In the genomic region with DNA sequence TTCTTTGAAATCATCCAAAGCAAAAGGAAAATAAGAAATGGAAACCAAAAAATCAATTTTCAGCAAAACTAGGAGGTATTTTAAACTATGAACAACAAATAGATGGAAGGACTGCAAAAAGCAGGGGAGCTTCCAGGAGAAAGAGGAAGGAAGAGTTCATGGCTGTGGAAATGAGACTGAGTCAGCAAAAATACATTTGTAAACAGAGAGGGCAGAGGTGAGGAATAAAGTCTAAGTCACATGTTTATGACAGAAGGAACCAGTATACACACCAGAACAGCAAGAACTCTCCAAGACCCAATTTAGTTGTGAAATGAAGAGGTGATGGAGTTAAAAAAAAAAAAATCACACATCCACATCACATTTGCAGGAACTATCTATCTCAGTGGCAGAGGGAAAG, we compare ENCODE assay signal across 25 cellular contexts.
DNase-seq lines count a peak whose midpoint lies in the region; ATAC-seq and TF ChIP-seq lines count a peak whose summit lies in the region.
"Had no signal": no experiment of that assay in that cellular context is flagged by ENCODE, and none has a peak within 500 bp of the region (broad histone marks: within the 10 kb centered on the region; RNA-seq: fewer than 3 reads in every experiment).

No MANE protein-coding gene starts in this region.

- H3K9me3 ChIP-seq in neutrophil, result no peaks in the 10 kb centered on the region
- H3K9me3 ChIP-seq: body of pancreas, colonic mucosa, vagina had no signal

- no peaks in the 10 kb centered on the region for H3K27me3 ChIP-seq in neutrophil
- H3K27me3 ChIP-seq: body of pancreas, colonic mucosa, hepatocyte, vagina had no signal

- POLR2A ChIA-PET in activated CD8-positive, alpha-beta T cell treated with anti-CD3 and anti-CD28 coated beads, Interleukin-2, amount 10 ng/mL, durations not matched to agents 7 days and 5 days (lab: Charles Lee), result interaction anchor here (0.7 to 0.8 kb wide), 2 partner anchors 13 to 1639 kb away, joined by 3 to 7 read pairs; no protein-coding TSS in a partner anchor
- POLR2A ChIA-PET in activated CD8-positive, alpha-beta T cell treated with anti-CD3 and anti-CD28 coated beads for 36 hours (lab: Charles Lee), result no interaction called here

- ATAC-seq in activated CD8-positive, alpha-beta T cell treated with anti-CD3 and anti-CD28 coated beads, Interleukin-2, amount 10 ng/mL, durations not matched to agents 7 days and 5 days, result no peak
- no peak for ATAC-seq in activated CD8-positive, alpha-beta T cell treated with anti-CD3 and anti-CD28 coated beads for 36 hours
- ATAC-seq in GM18511 (IDR thresholded peaks at IDR 0.05; ENCODE audit: unreplicated experiment), result no peak
- ATAC-seq: activated CD4-positive, alpha-beta T cell treated with anti-CD3 and anti-CD28 coated beads for 36 hours; body of pancreas; Panc1 had no signal

- H3K4me3 ChIP-seq in fibroblast of mammary gland (ENCODE audit: control insufficient read depth, low read depth, low read length), result no peak overlapping the region
- H3K4me3 ChIP-seq in neutrophil (ENCODE audit: low read depth in 1 of 2, low read length in 1 of 2), result peak overlapping the region in 1 of 2 experiments; percentile 33
- H3K4me3 ChIP-seq: body of pancreas, colonic mucosa, hepatocyte, vagina had no signal

- CTCF ChIA-PET in activated CD8-positive, alpha-beta T cell treated with anti-CD3 and anti-CD28 coated beads, Interleukin-2, amount 10 ng/mL, durations not matched to agents 7 days and 5 days (lab: Charles Lee), result interaction anchor here (1.1 to 1.4 kb wide), 2 partner anchors 9 to 13 kb away, joined by 4 to 5 read pairs; no protein-coding TSS in a partner anchor
- CTCF ChIA-PET in activated CD8-positive, alpha-beta T cell treated with anti-CD3 and anti-CD28 coated beads for 36 hours (lab: Charles Lee), result interaction anchor here (1.6 kb wide), 1 partner anchor 11 kb away, joined by 3 read pairs; no protein-coding TSS in a partner anchor

- peak overlapping the region; percentile 12 for H3K27ac Mint-ChIP-seq in activated CD8-positive, alpha-beta T cell treated with anti-CD3 and anti-CD28 coated beads, Interleukin-2, amount 10 ng/mL, durations not matched to agents 7 days and 5 days
- no peak overlapping the region for H3K27ac Mint-ChIP-seq in activated CD8-positive, alpha-beta T cell treated with anti-CD3 and anti-CD28 coated beads for 36 hours
- H3K27ac Mint-ChIP-seq: activated CD4-positive, alpha-beta T cell treated with anti-CD3 and anti-CD28 coated beads for 36 hours; activated naive CD8-positive, alpha-beta T cell treated with anti-CD3 and anti-CD28 coated beads, Interleukin-2, amount 10 ng/mL, durations not matched to agents 7 days and 5 days; activated T-helper 2 cell treated with anti-CD3 and anti-CD28 coated beads, Interferon-gamma antibody, Interleukin-2, Interleukin-4, amounts not matched to agents 10 μg/mL and 5 μg/mL and 100 μg/mL, durations not matched to agents 14 hours and 24 hours and 36 hours; B cell; HFFc6; memory B cell had no signal

- DNase-seq in activated CD8-positive, alpha-beta T cell treated with anti-CD3 and anti-CD28 coated beads, Interleukin-2, amount 10 ng/mL, durations not matched to agents 7 days and 5 days, result no peak
- no peak for DNase-seq in activated CD8-positive, alpha-beta T cell treated with anti-CD3 and anti-CD28 coated beads for 36 hours
- DNase-seq in NOMO-1 treated with dmso at 0.1 percent for 144 hours (lab: John Stamatoyannopoulos, UW; ENCODE audit: unreplicated experiment) (peak; percentile 31), fibroblast of mammary gland (ENCODE audit: low read depth) (peak; percentile 26), inferior parietal cortex (ENCODE audit: extremely low spot score) (no peak), NCI-H748 (lab: John Stamatoyannopoulos, UW; ENCODE audit: unreplicated experiment) (no peak)
- DNase-seq: 8988T; activated CD4-positive, alpha-beta T cell treated with anti-CD3 and anti-CD28 coated beads for 36 hours; activated naive CD8-positive, alpha-beta T cell treated with anti-CD3 and anti-CD28 coated beads, Interleukin-2, amount 10 ng/mL, durations not matched to agents 7 days and 5 days; body of pancreas; colonic mucosa; HFFc6; naive B cell; NCI-H748 treated with DMSO at 0.1 percent for 48 hours; right cardiac atrium; stimulated activated CD4-positive, alpha-beta T cell treated with anti-CD3 and anti-CD28 coated beads, Interleukin-15, amount 100 ng/mL, for 24 hours; substantia nigra had no signal

- H3K4me3 Mint-ChIP-seq in activated CD8-positive, alpha-beta T cell treated with anti-CD3 and anti-CD28 coated beads, Interleukin-2, amount 10 ng/mL, durations not matched to agents 7 days and 5 days, result no peak overlapping the region
- H3K4me3 Mint-ChIP-seq in activated CD8-positive, alpha-beta T cell treated with anti-CD3 and anti-CD28 coated beads for 36 hours, result no peak overlapping the region
- H3K4me3 Mint-ChIP-seq: activated CD4-positive, alpha-beta T cell treated with anti-CD3 and anti-CD28 coated beads for 36 hours; activated naive CD8-positive, alpha-beta T cell treated with anti-CD3 and anti-CD28 coated beads, Interleukin-2, amount 10 ng/mL, durations not matched to agents 7 days and 5 days; B cell; HFFc6; memory B cell; naive B cell had no signal

- H3K36me3 Mint-ChIP-seq in activated CD8-positive, alpha-beta T cell treated with anti-CD3 and anti-CD28 coated beads, Interleukin-2, amount 10 ng/mL, durations not matched to agents 7 days and 5 days (ENCODE audit: low read depth), result peaks cover 34% of the 10 kb centered on the region
- H3K36me3 Mint-ChIP-seq in activated CD8-positive, alpha-beta T cell treated with anti-CD3 and anti-CD28 coated beads for 36 hours (ENCODE audit: low read depth), result peaks cover 31% of the 10 kb centered on the region

- no peaks in the 10 kb centered on the region for H3K36me3 ChIP-seq in neutrophil
- H3K36me3 ChIP-seq: colonic mucosa, vagina had no signal

- peak overlapping the region; percentile 87 for H3K27ac ChIP-seq in neutrophil
- H3K27ac ChIP-seq: body of pancreas, colonic mucosa, hepatocyte, vagina had no signal

- peaks cover 44 to 50% of the 10 kb centered on the region in 2 experiments for H3K4me1 ChIP-seq in neutrophil (ENCODE audit: control insufficient read depth in 1 of 2, insufficient read depth in 1 of 2, low read depth in 1 of 2, low read length in 1 of 2)
- H3K4me1 ChIP-seq: body of pancreas, colonic mucosa, vagina had no signal

- H3K27me3 Mint-ChIP-seq in activated CD8-positive, alpha-beta T cell treated with anti-CD3 and anti-CD28 coated beads, Interleukin-2, amount 10 ng/mL, durations not matched to agents 7 days and 5 days (ENCODE audit: low read depth), result no peaks in the 10 kb centered on the region
- H3K27me3 Mint-ChIP-seq in activated CD8-positive, alpha-beta T cell treated with anti-CD3 and anti-CD28 coated beads for 36 hours, result no peaks in the 10 kb centered on the region
- H3K27me3 Mint-ChIP-seq: activated CD4-positive, alpha-beta T cell treated with anti-CD3 and anti-CD28 coated beads for 36 hours; activated naive CD8-positive, alpha-beta T cell treated with anti-CD3 and anti-CD28 coated beads, Interleukin-2, amount 10 ng/mL, durations not matched to agents 7 days and 5 days; B cell; memory B cell; naive B cell had no signal

- intact Hi-C loops in activated CD8-positive, alpha-beta T cell treated with anti-CD3 and anti-CD28 coated beads for 36 hours (cut with micrococcal nuclease), result no loop called here

- no peak for TF ChIP-seq CTCF in activated CD8-positive, alpha-beta T cell treated with anti-CD3 and anti-CD28 coated beads for 36 hours (IDR thresholded peaks at IDR 0.05)
- no peak for TF ChIP-seq CTCF in fibroblast of mammary gland (conservative IDR thresholded peaks at IDR 0.05; ENCODE audit: control insufficient read depth, insufficient read depth, low read depth, low read length)
- TF ChIP-seq CTCF in neutrophil (IDR thresholded peaks at IDR 0.05), result no peak

- peaks cover 5% of the 10 kb centered on the region for H3K9me3 Mint-ChIP-seq in activated CD8-positive, alpha-beta T cell treated with anti-CD3 and anti-CD28 coated beads, Interleukin-2, amount 10 ng/mL, durations not matched to agents 7 days and 5 days (ENCODE audit: insufficient read depth)
- H3K9me3 Mint-ChIP-seq in activated CD8-positive, alpha-beta T cell treated with anti-CD3 and anti-CD28 coated beads for 36 hours, result peaks cover 2% of the 10 kb centered on the region
- H3K9me3 Mint-ChIP-seq: activated naive CD8-positive, alpha-beta T cell treated with anti-CD3 and anti-CD28 coated beads, Interleukin-2, amount 10 ng/mL, durations not matched to agents 7 days and 5 days; HFFc6 had no signal

- H3K4me1 Mint-ChIP-seq in activated CD8-positive, alpha-beta T cell treated with anti-CD3 and anti-CD28 coated beads, Interleukin-2, amount 10 ng/mL, durations not matched to agents 7 days and 5 days (ENCODE audit: low read depth), result no peaks in the 10 kb centered on the region
- no peaks in the 10 kb centered on the region for H3K4me1 Mint-ChIP-seq in activated CD8-positive, alpha-beta T cell treated with anti-CD3 and anti-CD28 coated beads for 36 hours (ENCODE audit: low read depth)
- H3K4me1 Mint-ChIP-seq: activated CD4-positive, alpha-beta T cell treated with anti-CD3 and anti-CD28 coated beads for 36 hours; activated naive CD8-positive, alpha-beta T cell treated with anti-CD3 and anti-CD28 coated beads, Interleukin-2, amount 10 ng/mL, durations not matched to agents 7 days and 5 days; B cell; memory B cell had no signal

Comparison
In these comparisons a context has a peak if more than half of its experiments do, and no peak if none do; other contexts are left out.
1. DNase-seq: peak in NOMO-1 treated with dmso at 0.1 percent for 144 hours (single experiment) and fibroblast of mammary gland (single experiment); none in activated CD8-positive, alpha-beta T cell treated with anti-CD3 and anti-CD28 coated beads, Interleukin-2, amount 10 ng/mL, durations not matched to agents 7 days and 5 days (single experiment), activated CD8-positive, alpha-beta T cell treated with anti-CD3 and anti-CD28 coated beads for 36 hours (single experiment), inferior parietal cortex (single experiment) and NCI-H748 (single experiment).